In the genomic region with DNA sequence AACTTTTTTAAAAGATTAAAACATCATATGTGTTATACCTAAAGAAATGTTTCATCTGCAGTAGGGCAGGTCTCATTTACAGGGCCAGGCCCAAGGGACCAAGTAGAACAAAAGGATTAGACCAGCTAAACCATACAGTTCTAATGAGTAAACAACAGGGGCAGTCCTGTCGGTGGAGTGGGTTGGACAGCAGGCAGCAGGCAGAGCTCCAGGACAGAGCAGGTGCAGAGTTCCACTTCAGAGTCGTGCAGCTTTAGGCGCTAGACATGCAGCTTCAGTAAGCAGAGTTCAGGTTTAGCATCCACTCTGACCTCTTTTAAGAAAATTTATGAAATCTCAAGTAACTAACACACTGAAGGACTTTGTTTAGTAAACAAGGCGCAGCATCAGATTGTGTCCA, we compare ENCODE assay signal across 23 cellular contexts.
DNase-seq lines count a peak whose midpoint lies in the region; ATAC-seq and TF ChIP-seq lines count a peak whose summit lies in the region.
"Had no signal": no experiment of that assay in that cellular context is flagged by ENCODE, and none has a peak within 500 bp of the region (broad histone marks: within the 10 kb centered on the region; RNA-seq: fewer than 3 reads in every experiment).

No MANE protein-coding gene starts in this region.

- no peak for TF ChIP-seq RAD21 in IMR-90 (IDR thresholded peaks at IDR 0.05; ENCODE audit: low read length)

- peak overlapping the region; percentile 87 for H2BK120ac ChIP-seq in IMR-90 (ENCODE audit: low read depth, low read length)

- H3K4me3 ChIP-seq in IMR-90 (ENCODE audit: insufficient read depth, low read depth, low read length) = no peak overlapping the region
- H3K4me3 ChIP-seq in CD4-positive, alpha-beta memory T cell (ENCODE audit: low read length in 2 of 2) = no peak overlapping the region
- no peak overlapping the region for H3K4me3 ChIP-seq in left ventricle myocardium inferior
- H3K4me3 ChIP-seq: breast epithelium, dorsolateral prefrontal cortex, transverse colon had no signal

- no peak overlapping the region for H3K4me3 Mint-ChIP-seq in CD4-positive, alpha-beta memory T cell
- H3K4me3 Mint-ChIP-seq: CD8-positive, alpha-beta memory T cell; memory B cell; natural killer cell treated with Interleukin-12 subunit alpha and Interleukin-12 subunit beta and Interleukin-15 and Interleukin-18, amount 100 ng/mL, for 72 hours; stimulated activated naive CD8-positive, alpha-beta T cell treated with anti-CD3 and anti-CD28 coated beads, Interleukin-15, Interleukin-2, amounts not matched to agents 100 ng/mL and 50 ng/mL, for 24 hours had no signal

- in situ Hi-C loops in IMR-90 (cut with MboI; ENCODE audit: low sequenced_read_pairs) = no loop called here

- no peaks in the 10 kb centered on the region for H3K4me1 Mint-ChIP-seq in CD4-positive, alpha-beta memory T cell
- H3K4me1 Mint-ChIP-seq: CD8-positive, alpha-beta memory T cell; memory B cell had no signal

- H2AK5ac ChIP-seq in IMR-90 (ENCODE audit: low read depth, low read length) = peak overlapping the region; percentile 42; the same call in 1 of the 2 replicates

- H3K27me3 Mint-ChIP-seq in CD4-positive, alpha-beta memory T cell = no peaks in the 10 kb centered on the region
- H3K27me3 Mint-ChIP-seq: memory B cell; natural killer cell treated with Interleukin-12 subunit alpha and Interleukin-12 subunit beta and Interleukin-15 and Interleukin-18, amount 100 ng/mL, for 72 hours; stimulated activated naive CD8-positive, alpha-beta T cell treated with anti-CD3 and anti-CD28 coated beads, Interleukin-15, Interleukin-2, amounts not matched to agents 100 ng/mL and 50 ng/mL, for 24 hours had no signal

- H4K5ac ChIP-seq in IMR-90 (ENCODE audit: low read depth, low read length) = peak overlapping the region; percentile 2; the same call in 1 of the 2 replicates

- no peaks in the 10 kb centered on the region for H3K36me3 Mint-ChIP-seq in CD4-positive, alpha-beta memory T cell
- H3K36me3 Mint-ChIP-seq: CD8-positive, alpha-beta memory T cell; memory B cell; natural killer cell treated with Interleukin-12 subunit alpha and Interleukin-12 subunit beta and Interleukin-15 and Interleukin-18, amount 100 ng/mL, for 72 hours had no signal

- peaks cover 0 to 10% (median under 1%) of the 10 kb centered on the region in 8 donors for H3K9me3 Mint-ChIP-seq in CD4-positive, alpha-beta memory T cell

- no peak overlapping the region for H2AFZ ChIP-seq in IMR-90 (replicated peaks; ENCODE audit: low read length, poor library complexity)

- intact Hi-C loops in IMR-90 (cut with micrococcal nuclease) = no loop called here
- intact Hi-C loops in CD4-positive, alpha-beta memory T cell (cut with micrococcal nuclease) = no loop called here
- intact Hi-C loops in left ventricle myocardium inferior (cut with micrococcal nuclease) = no loop called here

- H3K9me3 ChIP-seq in IMR-90 (ENCODE audit: control insufficient read depth, insufficient read depth, low read length) (no peaks in the 10 kb centered on the region), left ventricle myocardium inferior (replicated peaks) (no peaks in the 10 kb centered on the region)
- no peaks in the 10 kb centered on the region for H3K9me3 ChIP-seq in CD4-positive, alpha-beta memory T cell (ENCODE audit: control insufficient read depth in 1 of 2, low read length in 2 of 2)
- H3K9me3 ChIP-seq: breast epithelium, transverse colon had no signal

- no peak for ATAC-seq in IMR-90 (ENCODE audit: low read depth)
- ATAC-seq: natural killer cell treated with Interleukin-12 subunit alpha and Interleukin-12 subunit beta and Interleukin-15 and Interleukin-18, amount 100 ng/mL, for 72 hours had no signal

- H4K20me1 ChIP-seq in IMR-90 (ENCODE audit: insufficient read depth, low read length) = no peaks in the 10 kb centered on the region

- H3K4me2 ChIP-seq in IMR-90 (ENCODE audit: low read depth, low read length) = no peak overlapping the region

- H3K36me3 ChIP-seq in IMR-90 (ENCODE audit: control insufficient read depth, insufficient read depth, low read length) = no peaks in the 10 kb centered on the region
- H3K36me3 ChIP-seq in CD4-positive, alpha-beta memory T cell (ENCODE audit: insufficient read depth, low read length) = no peaks in the 10 kb centered on the region
- no peaks in the 10 kb centered on the region for H3K36me3 ChIP-seq in left ventricle myocardium inferior
- H3K36me3 ChIP-seq: breast epithelium, transverse colon had no signal

- 0 out of 4 replicates have a peak, but pooled peaks cover 0 to 3% of the 10 kb centered on the region in 2 experiments for H3K79me1 ChIP-seq in IMR-90 (ENCODE audit: low read depth in 1 of 2, low read length in 2 of 2)

- BruUV-seq in IMR-90 (replicated peaks; lab: Mats Ljungman, UMichigan) = no TSS peak

- H2BK5ac ChIP-seq in IMR-90 (ENCODE audit: low read depth, low read length, poor library complexity, severe bottlenecking) = no peak overlapping the region

- H3K9ac ChIP-seq in IMR-90 (ENCODE audit: low read depth, low read length) = no peak overlapping the region

- H3K18ac ChIP-seq in IMR-90 (ENCODE audit: low read depth, low read length) = peak overlapping the region; percentile 67

- H4K91ac ChIP-seq in IMR-90 (ENCODE audit: insufficient read depth, low read depth, low read length) = no peak overlapping the region

- no peak overlapping the region for H3K14ac ChIP-seq in IMR-90 (replicated peaks; ENCODE audit: low read depth, low read length)

- H4K8ac ChIP-seq in IMR-90 (ENCODE audit: low read depth in 2 of 2, low read length in 2 of 2) = 0 out of 4 replicates have a peak overlapping the region, but pooled peaks of 1 of the 2 experiments have one; percentile 14

- POLR2A ChIA-PET in IMR-90 (lab: Charles Lee; ENCODE audit: unreplicated experiment) = no interaction called here
- POLR2A ChIA-PET in CD4-positive, alpha-beta memory T cell (lab: Charles Lee; ENCODE audit: partially characterized antibody) = no interaction called here

- H3K27ac ChIP-seq in IMR-90 (ENCODE audit: insufficient read depth, low read length) = no peak overlapping the region
- no peak overlapping the region for H3K27ac ChIP-seq in CD4-positive, alpha-beta memory T cell (ENCODE audit: low read depth, low read length)
- H3K27ac ChIP-seq in left ventricle myocardium inferior (replicated peaks) = no peak overlapping the region
- H3K27ac ChIP-seq: dorsolateral prefrontal cortex, transverse colon had no signal

- no CpG with 5 or more reads among the region's 4 CpGs for WGBS in IMR-90 (ENCODE audit: extremely low coverage in 2 of 2, insufficient read length in 1 of 2), 2 experiments

- H2AK9ac ChIP-seq in IMR-90 (replicated peaks; ENCODE audit: low read depth, low read length, poor library complexity) = no peak overlapping the region

- H3K4me1 ChIP-seq in IMR-90 (ENCODE audit: control insufficient read depth, insufficient read depth, low read length) (peaks cover 10% of the 10 kb centered on the region), left ventricle myocardium inferior (no peaks in the 10 kb centered on the region)
- no peaks in the 10 kb centered on the region for H3K4me1 ChIP-seq in CD4-positive, alpha-beta memory T cell (ENCODE audit: insufficient read depth, low read length)
- H3K4me1 ChIP-seq: breast epithelium, transverse colon had no signal

- peaks cover 3% of the 10 kb centered on the region for H3K9me1 ChIP-seq in IMR-90 (ENCODE audit: insufficient read depth, low read length)

- H2BK15ac ChIP-seq in IMR-90 (ENCODE audit: low read depth, low read length) = peak overlapping the region; percentile 63; the same call in 2 of the 3 replicates

- no peak for TF ChIP-seq POLR2A in IMR-90 (IDR thresholded peaks at IDR 0.05; ENCODE audit: low read depth, low read length)

- H2BK20ac ChIP-seq in IMR-90 (ENCODE audit: low read depth, low read length) = peak overlapping the region; percentile 58

- H3K27ac Mint-ChIP-seq in CD4-positive, alpha-beta memory T cell = no peak overlapping the region
- H3K27ac Mint-ChIP-seq: memory B cell; natural killer cell treated with Interleukin-12 subunit alpha and Interleukin-12 subunit beta and Interleukin-15 and Interleukin-18, amount 100 ng/mL, for 72 hours; stimulated activated naive CD8-positive, alpha-beta T cell treated with anti-CD3 and anti-CD28 coated beads, Interleukin-15, Interleukin-2, amounts not matched to agents 100 ng/mL and 50 ng/mL, for 24 hours had no signal

- TF ChIP-seq CTCF in IMR-90 (conservative IDR thresholded peaks at IDR 0.05; ENCODE audit: low read depth, low read length) (no peak), left ventricle myocardium inferior (IDR thresholded peaks at IDR 0.05; ENCODE audit: borderline replicate concordance) (no peak)

- H3K56ac ChIP-seq in IMR-90 (ENCODE audit: extremely low read depth, insufficient read depth, low read length) = no peak overlapping the region

- H3K23ac ChIP-seq in IMR-90 (ENCODE audit: low read depth, low read length) = no peak overlapping the region

- dilution Hi-C loops in IMR-90 (cut with HindIII; ENCODE audit: low sequenced_read_pairs, unreplicated experiment) = no loop called here

- CTCF ChIA-PET in IMR-90 (lab: Yijun Ruan, JAX) = interaction anchor here (1.0 kb wide), 1 partner anchor 149 kb away, joined by 3 read pairs; no protein-coding TSS in a partner anchor
- CTCF ChIA-PET in CD4-positive, alpha-beta memory T cell (lab: Charles Lee; ENCODE audit: partially characterized antibody) = no interaction called here

- no peaks in the 10 kb centered on the region for H3K27me3 ChIP-seq in IMR-90 (ENCODE audit: control insufficient read depth, insufficient read depth, low read length)
- H3K27me3 ChIP-seq in CD4-positive, alpha-beta memory T cell (ENCODE audit: insufficient read depth, low read length) = no peaks in the 10 kb centered on the region
- no peaks in the 10 kb centered on the region for H3K27me3 ChIP-seq in left ventricle myocardium inferior (ENCODE audit: low read depth)
- H3K27me3 ChIP-seq: breast epithelium, transverse colon had no signal

- DNase-seq in IMR-90 = no peak
- peak; percentile 3 for DNase-seq in NCI-H2107 (lab: John Stamatoyannopoulos, UW)
- peak; percentile 79 for DNase-seq in NCI-H82 (lab: John Stamatoyannopoulos, UW)
- peak; percentile 83 for DNase-seq in myocyte (ENCODE audit: low read depth)
- DNase-seq in CD4-positive, alpha-beta memory T cell = no peak
- DNase-seq in activated CD8-positive, alpha-beta memory T cell treated with anti-CD3 and anti-CD28 coated beads, Interleukin-2, amount 50 U/mL, for 4 hours = no peak
- no peak for DNase-seq in left ventricle myocardium inferior
- DNase-seq in GM03348 (ENCODE audit: low spot score) = no peak
- DNase-seq: activated CD4-positive, alpha-beta T cell treated with anti-CD3 and anti-CD28 coated beads for 48 hours; activated effector memory CD4-positive, alpha-beta T cell treated with Interleukin-2 at 50 U/mL for 16 hours; CD8-positive, alpha-beta memory T cell; dorsolateral prefrontal cortex; foreskin melanocyte; GOT3; Kasumi-1; kidney; NCI-H1436 treated with DMSO at 0.1 percent for 48 hours; RPMI8226; transverse colon had no signal

- H3K4ac ChIP-seq in IMR-90 (ENCODE audit: low read depth, low read length) = peak overlapping the region; percentile 41

TF ChIP-seq in IMR-90, 13 proteins besides CTCF, POLR2A, EP300 and RAD21 (continues in another document):
- no peak for TF ChIP-seq FOS (IDR thresholded peaks at IDR 0.05; ENCODE audit: low read depth, low read length)

Comparison
In these comparisons a context has a peak if more than half of its experiments do, and no peak if none do; other contexts are left out.
1. DNase-seq: peak in NCI-H2107 (single experiment), NCI-H82 (single experiment) and myocyte (single experiment); none in IMR-90 (single experiment), CD4-positive, alpha-beta memory T cell (0 of 5), activated CD8-positive, alpha-beta memory T cell treated with anti-CD3 and anti-CD28 coated beads, Interleukin-2, amount 50 U/mL, for 4 hours (single experiment), left ventricle myocardium inferior (single experiment) and GM03348 (single experiment).